In the genomic region with DNA sequence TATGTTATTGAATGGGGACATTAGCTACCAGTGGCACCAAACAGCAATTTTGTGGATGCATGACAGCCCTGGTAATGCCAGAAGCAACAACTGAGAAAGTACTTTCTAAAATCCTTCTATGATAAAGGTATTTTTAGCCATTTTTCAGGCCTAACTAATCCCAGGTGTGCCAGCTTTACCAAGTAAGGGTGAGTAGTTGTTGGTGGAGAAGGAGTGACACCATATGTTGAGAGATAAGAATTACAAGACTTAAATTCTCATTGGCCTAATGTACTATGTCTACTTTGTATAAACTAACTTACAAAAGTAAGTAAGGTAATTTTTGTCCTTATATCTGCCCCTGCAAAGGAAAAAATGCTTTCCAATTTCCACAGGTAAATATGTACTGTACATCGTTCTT, we compare ENCODE assay signal across 8 cellular contexts.
DNase-seq lines count a peak whose midpoint lies in the region; ATAC-seq and FAIRE-seq lines count a peak whose summit lies in the region.

No MANE protein-coding gene starts in this region.

- FAIRE-seq in RCC 7860 (lab: Jason Lieb, UNC), result peak; percentile 78

- DNase-seq in SIG-M5 treated with dmso at 0.1 percent for 504 hours (lab: John Stamatoyannopoulos, UW; ENCODE audit: unreplicated experiment), result peak; percentile 38
- no peak for DNase-seq in SIG-M5 (lab: John Stamatoyannopoulos, UW)
- DNase-seq in RCC 7860 (ENCODE audit: low spot score), result peak; percentile 37
- peak; percentile 48 for DNase-seq in glomerular visceral epithelial cell (ENCODE audit: extremely low spot score)
- DNase-seq in central memory CD4-positive, alpha-beta T cell, result no peak
- DNase-seq in ecto neural progenitor cell (ENCODE audit: low spot score), result no peak

- ATAC-seq in HG02798 (IDR thresholded peaks at IDR 0.05; ENCODE audit: poor library complexity, unreplicated experiment), result peak; percentile 29
- ATAC-seq in HG02885 (IDR thresholded peaks at IDR 0.05; ENCODE audit: poor library complexity, unreplicated experiment), result no peak

Comparison
In these comparisons a context has a peak if more than half of its experiments do, and no peak if none do; other contexts are left out.
1. DNase-seq: peak in SIG-M5 treated with dmso at 0.1 percent for 504 hours (single experiment), RCC 7860 (single experiment) and glomerular visceral epithelial cell (single experiment); none in SIG-M5 (single experiment), central memory CD4-positive, alpha-beta T cell (single experiment) and ecto neural progenitor cell (single experiment).